8 cellular contexts compared by ENCODE assay signal in genomic region chr10:103983367-103983911, GRCh38. TPM values are rescaled to one million over a fixed set of nuclear protein-coding genes. Genes with fewer than 3 reads are reported as not detected.
DNase-seq lines count a peak whose midpoint lies in the region; ATAC-seq and TF ChIP-seq lines count a peak whose summit lies in the region.

No MANE protein-coding gene starts in this region.

- no peaks in the 10 kb centered on the region for H3K27me3 ChIP-seq in DND-41 (ENCODE audit: insufficient read depth, low read length, poor library complexity)
- no peaks in the 10 kb centered on the region for H3K27me3 ChIP-seq in upper lobe of left lung
- no peaks in the 10 kb centered on the region for H3K27me3 ChIP-seq in esophagus muscularis mucosa
- no peaks in the 10 kb centered on the region for H3K27me3 ChIP-seq in endodermal cell (ENCODE audit: control insufficient read depth, insufficient read depth, low read length, poor library complexity, severe bottlenecking)

- H3K4me1 ChIP-seq in DND-41 (ENCODE audit: insufficient read depth, low read length) (peaks cover 26% of the 10 kb centered on the region), upper lobe of left lung (peaks cover 23 to 57% (median 41%) of the 10 kb centered on the region in 4 donors), esophagus muscularis mucosa (peaks cover 23 to 62% (median 54%) of the 10 kb centered on the region in 4 donors), endodermal cell (ENCODE audit: control insufficient read depth, insufficient read depth, low read length) (no peaks in the 10 kb centered on the region)

- H3K4me3 ChIP-seq in DND-41 (ENCODE audit: low read depth in 1 of 2, low read length in 2 of 2) (no peak overlapping the region), upper lobe of left lung (no peak overlapping the region), esophagus muscularis mucosa (no peak overlapping the region), endodermal cell (ENCODE audit: low read length) (no peak overlapping the region)

- H3K4me3 Mint-ChIP-seq in activated naive CD8-positive, alpha-beta T cell treated with anti-CD3 and anti-CD28 coated beads, Interleukin-2, amount 50 U/mL, for 24 hours: peak overlapping the region; percentile 51
- H3K4me3 Mint-ChIP-seq in endodermal cell: no peak overlapping the region

- H3K4me2 ChIP-seq in DND-41 (ENCODE audit: insufficient read depth, low read length): peak overlapping the region; percentile 34

- peak overlapping the region; percentile 73 for H3K27ac ChIP-seq in DND-41 (ENCODE audit: low read length)
- peak overlapping the region in 3 of 4 donors; percentile 12 to 61 (median 61) for H3K27ac ChIP-seq in upper lobe of left lung
- no peak overlapping the region for H3K27ac ChIP-seq in esophagus muscularis mucosa (replicated peaks in 1 of 4)
- no peak overlapping the region for H3K27ac ChIP-seq in endodermal cell (ENCODE audit: low read depth, low read length)

- no peaks in the 10 kb centered on the region for H3K36me3 ChIP-seq in DND-41 (ENCODE audit: insufficient read depth, low read length)
- no peaks in the 10 kb centered on the region for H3K36me3 ChIP-seq in upper lobe of left lung
- no peaks in the 10 kb centered on the region for H3K36me3 ChIP-seq in esophagus muscularis mucosa
- no peaks in the 10 kb centered on the region for H3K36me3 ChIP-seq in endodermal cell (ENCODE audit: control insufficient read depth, insufficient read depth, low read length)

- peak; percentile 32 for DNase-seq in DND-41
- DNase-seq in activated naive CD8-positive, alpha-beta T cell treated with anti-CD3 and anti-CD28 coated beads, Interleukin-2, amount 50 U/mL, for 24 hours: no peak
- no peak for DNase-seq in upper lobe of left lung
- no peak for DNase-seq in esophagus muscularis mucosa (ENCODE audit: extremely low spot score)
- no peak for DNase-seq in NCI-H2107 (lab: John Stamatoyannopoulos, UW)
- DNase-seq in endodermal cell: no peak

- no peaks in the 10 kb centered on the region for H3K9me3 Mint-ChIP-seq in activated naive CD8-positive, alpha-beta T cell treated with anti-CD3 and anti-CD28 coated beads, Interleukin-2, amount 50 U/mL, for 24 hours
- H3K9me3 Mint-ChIP-seq in endodermal cell: no peaks in the 10 kb centered on the region

- TF ChIP-seq POLR2A in upper lobe of left lung (IDR thresholded peaks at IDR 0.05): no peak
- no peak for TF ChIP-seq POLR2A in esophagus muscularis mucosa (IDR thresholded peaks at IDR 0.05; ENCODE audit: low read depth)

- peak; percentile 95 for ATAC-seq in DND-41 (ENCODE audit: insufficient read depth, low read depth)
- peak; percentile 83 for ATAC-seq in GM19397 (IDR thresholded peaks at IDR 0.05; ENCODE audit: unreplicated experiment)
- peak; percentile 88 for ATAC-seq in HG03354 (IDR thresholded peaks at IDR 0.05; ENCODE audit: poor library complexity, severe bottlenecking, unreplicated experiment)
- peak; percentile 94 for ATAC-seq in activated naive CD8-positive, alpha-beta T cell treated with anti-CD3 and anti-CD28 coated beads, Interleukin-2, amount 50 U/mL, for 24 hours
- ATAC-seq in upper lobe of left lung (ENCODE audit: low FRiP score in 2 of 2): peak in 1 of 2 donors; percentile 21

- peaks cover 21% of the 10 kb centered on the region for H4K20me1 ChIP-seq in DND-41 (ENCODE audit: insufficient read depth, low read length)

- H3K36me3 Mint-ChIP-seq in activated naive CD8-positive, alpha-beta T cell treated with anti-CD3 and anti-CD28 coated beads, Interleukin-2, amount 50 U/mL, for 24 hours (ENCODE audit: low read depth): no peaks in the 10 kb centered on the region
- H3K36me3 Mint-ChIP-seq in endodermal cell (ENCODE audit: low read depth): no peaks in the 10 kb centered on the region

- intact Hi-C loops in esophagus muscularis mucosa (cut with DNase I): loop anchor here (5.0 kb wide), 1 partner anchor 34 kb away; no protein-coding TSS in a partner anchor

- no peak for TF ChIP-seq CTCF in DND-41 (IDR thresholded peaks at IDR 0.05; ENCODE audit: borderline replicate concordance, extremely low read depth, low read length, poor library complexity, severe bottlenecking)
- no peak for TF ChIP-seq CTCF in upper lobe of left lung (IDR thresholded peaks at IDR 0.05)
- no peak for TF ChIP-seq CTCF in esophagus muscularis mucosa (IDR thresholded peaks at IDR 0.05)
- TF ChIP-seq CTCF in endodermal cell (conservative IDR thresholded peaks at IDR 0.05): no peak

- H3K4me1 Mint-ChIP-seq in activated naive CD8-positive, alpha-beta T cell treated with anti-CD3 and anti-CD28 coated beads, Interleukin-2, amount 50 U/mL, for 24 hours: peaks cover 69% of the 10 kb centered on the region
- H3K4me1 Mint-ChIP-seq in endodermal cell: peaks cover 5% of the 10 kb centered on the region

- peak overlapping the region; percentile 74 for H3K27ac Mint-ChIP-seq in activated naive CD8-positive, alpha-beta T cell treated with anti-CD3 and anti-CD28 coated beads, Interleukin-2, amount 50 U/mL, for 24 hours
- no peak overlapping the region for H3K27ac Mint-ChIP-seq in endodermal cell

- 27 to 41% methylated on average over 4 of the region's 4 CpGs for WGBS in upper lobe of left lung, 2 donors
- 36% methylated on average over 4 of the region's 4 CpGs for WGBS in esophagus muscularis mucosa
- WGBS in endodermal cell (ENCODE audit: insufficient coverage in 1 of 2, insufficient read length in 1 of 2), 2 experiments: 85 to 96% methylated on average over 3 to 4 of the region's 4 CpGs

- H3K9me3 ChIP-seq in DND-41 (ENCODE audit: insufficient read depth, low read length, severe bottlenecking): no peaks in the 10 kb centered on the region
- H3K9me3 ChIP-seq in upper lobe of left lung: no peaks in the 10 kb centered on the region
- no peaks in the 10 kb centered on the region for H3K9me3 ChIP-seq in esophagus muscularis mucosa
- no peaks in the 10 kb centered on the region for H3K9me3 ChIP-seq in endodermal cell (ENCODE audit: control insufficient read depth, low read length)

- no peak for TF ChIP-seq EP300 in upper lobe of left lung (IDR thresholded peaks at IDR 0.05)
- no peak for TF ChIP-seq EP300 in esophagus muscularis mucosa (IDR thresholded peaks at IDR 0.05)

- H2AFZ ChIP-seq in DND-41 (ENCODE audit: low read depth, low read length): no peak overlapping the region

- no peaks in the 10 kb centered on the region for H3K27me3 Mint-ChIP-seq in activated naive CD8-positive, alpha-beta T cell treated with anti-CD3 and anti-CD28 coated beads, Interleukin-2, amount 50 U/mL, for 24 hours
- no peaks in the 10 kb centered on the region for H3K27me3 Mint-ChIP-seq in endodermal cell (ENCODE audit: insufficient read depth)

- H3K9ac ChIP-seq in DND-41 (ENCODE audit: low read depth, low read length): peak overlapping the region; percentile 23
- H3K9ac ChIP-seq in endodermal cell (ENCODE audit: extremely low read depth, low read length, poor library complexity, severe bottlenecking): no peak overlapping the region

- peaks cover 95% of the 10 kb centered on the region for H3K79me2 ChIP-seq in DND-41 (ENCODE audit: insufficient read depth, low read length)

RNA-seq across cellular contexts. Expression of gene SLK, which starts 16.5 kb away (rescaled TPM):
- 100 to 1,000 TPM in 1 of 6 donors, 10 to 100 TPM in 5; 38.7 to 103 (median 58.1) TPM for total RNA-seq in upper lobe of left lung
- 100 to 1,000 TPM in 2 of 4 donors, 10 to 100 TPM in 2; 83.1 to 105 (median 102) TPM for total RNA-seq in esophagus muscularis mucosa
- 10 to 100 TPM; 23.4 to 32.9 TPM for total RNA-seq in endodermal cell
- polyA plus RNA-seq in endodermal cell (2013, experiment 1 of 2): 20.1 TPM
- polyA plus RNA-seq in endodermal cell (2013, experiment 2 of 2): 25.9 TPM

Comparison
In these comparisons a context has a peak if more than half of its experiments do, and no peak if none do; other contexts are left out.
1. H3K27ac ChIP-seq: peak in DND-41 (single experiment) and upper lobe of left lung (3 of 4); none in esophagus muscularis mucosa (0 of 4) and endodermal cell (single experiment).